In genomic region chr10:1054684-1055083, GRCh38 we compare ENCODE assay signal across 9 cellular contexts. TPM values are rescaled to one million over a fixed set of nuclear protein-coding genes. Genes with fewer than 3 reads are reported as not detected.
A peak's percentile ranks its signal among the peaks of the same experiment; 100 is the strongest.
DNase-seq lines count a peak whose midpoint lies in the region; ATAC-seq and TF ChIP-seq lines count a peak whose summit lies in the region.
"Had no signal": no experiment of that assay in that cellular context is flagged by ENCODE, and none has a peak within 500 bp of the region (broad histone marks: within the 10 kb centered on the region; RNA-seq: fewer than 3 reads in every experiment).

No MANE protein-coding gene starts in this region.

- H3K4me1 Mint-ChIP-seq in activated T-cell treated with anti-CD3 and anti-CD28 coated beads, Interleukin-2, amount 50 U/mL, for 72 hours (ENCODE audit: low read depth), result peaks cover 87% of the 10 kb centered on the region
- H3K4me1 Mint-ChIP-seq in stimulated activated naive B cell treated with anti-CD40 and anti-IgM and Interleukin-4, amounts not matched to agents 10 μg/mL and 1 μg/mL and 100 μg/mL, for 72 hours, result peaks cover 29 to 50% of the 10 kb centered on the region in 2 donors

- H3K27me3 Mint-ChIP-seq in activated T-cell treated with anti-CD3 and anti-CD28 coated beads, Interleukin-2, amount 50 U/mL, for 72 hours (ENCODE audit: low read depth), result no peaks in the 10 kb centered on the region
- H3K27me3 Mint-ChIP-seq in stimulated activated naive B cell treated with anti-CD40 and anti-IgM and Interleukin-4, amounts not matched to agents 10 μg/mL and 1 μg/mL and 100 μg/mL, for 72 hours, result no peaks in the 10 kb centered on the region

- TF ChIP-seq CTCF in SU-DHL-6 (IDR thresholded peaks at IDR 0.05; ENCODE audit: insufficient read depth, low read length, poor library complexity, severe bottlenecking) (no peak), fibroblast of the aortic adventitia (IDR thresholded peaks at IDR 0.05; ENCODE audit: insufficient read depth, low read length) (no peak)

- H3K27ac ChIP-seq in SU-DHL-6 (ENCODE audit: low read depth, low read length), result peak overlapping the region; percentile 84; the same call in 1 of the 2 replicates

- H3K79me2 ChIP-seq in SU-DHL-6 (ENCODE audit: insufficient read depth, low read length), result peaks cover 93% of the 10 kb centered on the region

- H3K27ac Mint-ChIP-seq in activated T-cell treated with anti-CD3 and anti-CD28 coated beads, Interleukin-2, amount 50 U/mL, for 72 hours, result peak overlapping the region; percentile 97
- H3K27ac Mint-ChIP-seq in stimulated activated naive B cell treated with anti-CD40 and anti-IgM and Interleukin-4, amounts not matched to agents 10 μg/mL and 1 μg/mL and 100 μg/mL, for 72 hours, result no peak overlapping the region

- H3K9me3 ChIP-seq in SU-DHL-6 (ENCODE audit: insufficient read depth, low read length), result no peaks in the 10 kb centered on the region

- H3K4me3 Mint-ChIP-seq in activated T-cell treated with anti-CD3 and anti-CD28 coated beads, Interleukin-2, amount 50 U/mL, for 72 hours, result peak overlapping the region; percentile 98
- H3K4me3 Mint-ChIP-seq in stimulated activated naive B cell treated with anti-CD40 and anti-IgM and Interleukin-4, amounts not matched to agents 10 μg/mL and 1 μg/mL and 100 μg/mL, for 72 hours, result peak overlapping the region; percentile 57 to 100

- H3F3A ChIP-seq in SU-DHL-6 (ENCODE audit: insufficient read depth), result peaks cover 23% of the 10 kb centered on the region

- H2AFZ ChIP-seq in SU-DHL-6 (ENCODE audit: low read depth, low read length, severe bottlenecking), result no peak overlapping the region

- no peaks in the 10 kb centered on the region for H3K9me2 ChIP-seq in SU-DHL-6 (replicated peaks; ENCODE audit: insufficient read depth, low read length)

- ATAC-seq in activated T-cell treated with anti-CD3 and anti-CD28 coated beads, Interleukin-2, amount 50 U/mL, for 72 hours (replicated peaks in 1 of 2), result no peak
- no peak for ATAC-seq in stimulated activated naive B cell treated with anti-CD40 and anti-IgM and Interleukin-4, amounts not matched to agents 10 μg/mL and 1 μg/mL and 100 μg/mL, for 72 hours (replicated peaks)
- no peak for ATAC-seq in HG03565 (IDR thresholded peaks at IDR 0.05; ENCODE audit: unreplicated experiment)

- peak overlapping the region; percentile 86 for H3K9ac ChIP-seq in SU-DHL-6 (ENCODE audit: low read length)

- peaks cover 26% of the 10 kb centered on the region; the same call in 1 of the 2 replicates for H3K36me3 ChIP-seq in SU-DHL-6 (ENCODE audit: low read length)

- H3K36me3 Mint-ChIP-seq in activated T-cell treated with anti-CD3 and anti-CD28 coated beads, Interleukin-2, amount 50 U/mL, for 72 hours (ENCODE audit: insufficient read depth in 2 of 2), result peaks cover 6 to 24% of the 10 kb centered on the region in 2 donors
- H3K36me3 Mint-ChIP-seq in stimulated activated naive B cell treated with anti-CD40 and anti-IgM and Interleukin-4, amounts not matched to agents 10 μg/mL and 1 μg/mL and 100 μg/mL, for 72 hours, result peaks cover 26 to 46% of the 10 kb centered on the region in 2 donors

- peak overlapping the region; percentile 98 for H3K4me2 ChIP-seq in SU-DHL-6 (ENCODE audit: low read depth, low read length, poor library complexity, severe bottlenecking)

- no peaks in the 10 kb centered on the region for H3K9me3 Mint-ChIP-seq in activated T-cell treated with anti-CD3 and anti-CD28 coated beads, Interleukin-2, amount 50 U/mL, for 72 hours
- no peaks in the 10 kb centered on the region for H3K9me3 Mint-ChIP-seq in stimulated activated naive B cell treated with anti-CD40 and anti-IgM and Interleukin-4, amounts not matched to agents 10 μg/mL and 1 μg/mL and 100 μg/mL, for 72 hours

- no peak for DNase-seq in activated T-cell treated with anti-CD3 and anti-CD28 coated beads, Interleukin-2, amount 50 U/mL, for 72 hours
- no peak for DNase-seq in activated T-cell treated with anti-CD3 and anti-CD28 coated beads for 4 hours
- no peak for DNase-seq in fibroblast of the aortic adventitia (ENCODE audit: low read depth)
- DNase-seq in stimulated activated naive B cell treated with anti-CD40 and anti-IgM and Interleukin-4, amounts not matched to agents 10 μg/mL and 1 μg/mL and 100 μg/mL, for 72 hours, result no peak
- no peak for DNase-seq in Ammon's horn (ENCODE audit: low spot score)
- no peak for DNase-seq in NCI-H2196 (lab: John Stamatoyannopoulos, UW; ENCODE audit: unreplicated experiment)
- DNase-seq: NCI-H1092 had no signal

- peaks cover 16% of the 10 kb centered on the region for H4K20me1 ChIP-seq in SU-DHL-6 (ENCODE audit: low read depth, low read length)

- H3K4me3 ChIP-seq in SU-DHL-6 (ENCODE audit: insufficient read depth, low read length, poor library complexity, severe bottlenecking) (peak overlapping the region; percentile 82), fibroblast of the aortic adventitia (ENCODE audit: low read depth, low read length) (peak overlapping the region; percentile 96)

- H3K27me3 ChIP-seq in SU-DHL-6 (ENCODE audit: low read length), result no peaks in the 10 kb centered on the region

RNA-seq across cellular contexts. Expression of gene WDR37, which starts 1.5 kb away (rescaled TPM):
- 10 to 100 TPM; 18.1 to 18.7 TPM for total RNA-seq in activated T-cell treated with anti-CD3 and anti-CD28 coated beads, Interleukin-2, amount 50 U/mL, for 72 hours
- total RNA-seq in fibroblast of the aortic adventitia (ENCODE audit: low replicate concordance), result 14.4 and 17.0 TPM in 2 replicates

RNA-seq across cellular contexts. Expression of gene IDI1, which starts 5.8 kb away (rescaled TPM):
- total RNA-seq in activated T-cell treated with anti-CD3 and anti-CD28 coated beads, Interleukin-2, amount 50 U/mL, for 72 hours, result 10 to 100 TPM; 37.4 to 46.7 TPM
- total RNA-seq in fibroblast of the aortic adventitia (ENCODE audit: low replicate concordance), result 48.1 and 67.4 TPM in 2 replicates

RNA-seq across cellular contexts. Expression of gene IDI2, which starts 29.0 kb away (rescaled TPM):
- total RNA-seq in activated T-cell treated with anti-CD3 and anti-CD28 coated beads, Interleukin-2, amount 50 U/mL, for 72 hours, result not detected
- not detected in 2 replicates for total RNA-seq in fibroblast of the aortic adventitia (ENCODE audit: low replicate concordance)
